In genomic region chr7:47380325-47381131, GRCh38 we compare ENCODE assay signal across 1 cellular context.
A peak's percentile ranks its signal among the peaks of the same experiment; 100 is the strongest.
TF ChIP-seq lines count a peak whose summit lies in the region.

No MANE protein-coding gene starts in this region.

TF ChIP-seq in HepG2, 621 proteins besides CTCF, POLR2A, EP300 and RAD21 (continued from another document):
- TF ChIP-seq ZNF687 (CRISPR knock-in tag; IDR thresholded peaks at IDR 0.05) (peak; percentile 30; the same call in 1 of the 2 replicates), PAXIP1 (CRISPR knock-in tag; conservative IDR thresholded peaks at IDR 0.05) (peak; percentile 62), FOXA1 (IDR thresholded peaks at IDR 0.05) (no peak), FOXA1 (CRISPR knock-in tag; IDR thresholded peaks at IDR 0.05) (peak; percentile 65), ZNF605 (CRISPR knock-in tag; IDR thresholded peaks at IDR 0.05) (peak; percentile 30; the same call in 1 of the 2 replicates), ZNF790 (CRISPR knock-in tag; IDR thresholded peaks at IDR 0.05; ENCODE audit: borderline replicate concordance) (no peak), HNF4A (CRISPR knock-in tag; IDR thresholded peaks at IDR 0.05) (peak; percentile 73), ZNF468 (CRISPR knock-in tag; IDR thresholded peaks at IDR 0.05) (no peak), SOX13 (IDR thresholded peaks at IDR 0.05) (no peak), SOX13 (CRISPR knock-in tag; conservative IDR thresholded peaks at IDR 0.05 in 1 of 2, IDR thresholded peaks at IDR 0.05 in 1 of 2) (no peak), ZNF737 (CRISPR knock-in tag; IDR thresholded peaks at IDR 0.05; ENCODE audit: borderline replicate concordance) (no peak), PATZ1 (CRISPR knock-in tag; IDR thresholded peaks at IDR 0.05) (peak; percentile 87), FOXA3 (CRISPR knock-in tag; IDR thresholded peaks at IDR 0.05) (peak; percentile 61; the same call in 1 of the 2 replicates), ZBTB33 (CRISPR knock-in tag; IDR thresholded peaks at IDR 0.05) (0 out of 2 replicates have a peak, but pooled peaks have one; percentile 32), STAG1 (CRISPR knock-in tag; IDR thresholded peaks at IDR 0.05) (peak; percentile 8; the same call in 1 of the 2 replicates), ZEB1 (IDR thresholded peaks at IDR 0.05; ENCODE audit: insufficient replicate concordance, low read depth) (peak; percentile 54), ARID5B (CRISPR knock-in tag; IDR thresholded peaks at IDR 0.05) (0 out of 2 replicates have a peak, but pooled peaks have one; percentile 12)
